Comparison of ENCODE assay signal across 17 cellular contexts in the genomic region with DNA sequence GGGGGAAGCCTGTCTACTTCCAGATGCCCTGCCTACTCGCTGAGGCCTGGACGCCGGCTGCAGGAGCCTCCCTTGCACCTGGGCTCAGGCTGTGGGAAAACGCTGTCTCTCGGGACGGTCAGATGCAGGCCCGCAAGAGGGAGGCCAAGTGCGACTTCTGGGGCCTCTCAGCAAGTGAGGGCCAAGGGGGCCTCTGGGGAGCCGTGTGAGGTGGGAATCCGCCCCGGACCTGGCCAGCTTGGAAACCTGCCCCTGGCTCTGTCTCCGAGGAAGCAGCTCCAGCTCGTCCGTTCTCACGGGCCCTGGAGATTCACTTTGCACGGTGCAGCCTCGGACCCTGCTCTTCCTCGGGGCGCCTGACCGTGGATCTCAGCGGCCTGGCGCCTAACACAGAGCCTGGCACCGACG. TPM values are rescaled to one million over a fixed set of nuclear protein-coding genes. Genes with fewer than 3 reads are reported as not detected.
DNase-seq lines count a peak whose midpoint lies in the region; ATAC-seq and TF ChIP-seq lines count a peak whose summit lies in the region.
"Had no signal": no experiment of that assay in that cellular context is flagged by ENCODE, and none has a peak within 500 bp of the region (broad histone marks: within the 10 kb centered on the region; RNA-seq: fewer than 3 reads in every experiment).

No MANE protein-coding gene starts in this region.

- peak overlapping the region; percentile 13 for H2BK5ac ChIP-seq in neuronal stem cell (ENCODE audit: low read length)

- peak overlapping the region; percentile 30 for H4K91ac ChIP-seq in neuronal stem cell (ENCODE audit: low read depth, low read length, poor library complexity)

- peak overlapping the region; percentile 31 for H2BK120ac ChIP-seq in neuronal stem cell (ENCODE audit: low read depth, low read length)

- H2BK15ac ChIP-seq in neuronal stem cell (ENCODE audit: low read length): no peak overlapping the region

- no peak overlapping the region for H3K18ac ChIP-seq in neuronal stem cell (ENCODE audit: low read length)

- peak overlapping the region; percentile 11 for H3K4me2 ChIP-seq in neuronal stem cell (ENCODE audit: insufficient read depth, low read length, poor library complexity, severe bottlenecking)

- H3K14ac ChIP-seq in neuronal stem cell (ENCODE audit: low read length): peak overlapping the region; percentile 94

- peak; percentile 19 for ATAC-seq in Right ventricle myocardium superior (ENCODE audit: poor library complexity)
- ATAC-seq: activated CD4-positive, CD25-positive, alpha-beta regulatory T cell treated with anti-CD3 and anti-CD28 coated beads, Interleukin-2, amount 50 U/mL, for 24 hours; activated T-cell treated with anti-CD3 and anti-CD28 coated beads, Interleukin-2, amount 50 U/mL, for 4 hours; body of pancreas; stimulated activated naive B cell treated with anti-CD40 and anti-IgM and Interleukin-4, amounts not matched to agents 10 μg/mL and 1 μg/mL and 100 μg/mL, for 72 hours had no signal

- peak overlapping the region; percentile 81 for H3K9ac ChIP-seq in neuronal stem cell (ENCODE audit: low read depth, low read length, poor library complexity)

- H3K36me3 ChIP-seq in esophagus muscularis mucosa (peaks cover 21 to 32% (median 28%) of the 10 kb centered on the region in 4 donors), neuronal stem cell (replicated peaks in 1 of 2; ENCODE audit: control insufficient read depth in 2 of 2, insufficient read depth in 2 of 2, low read length in 2 of 2) (peaks cover 13 to 41% of the 10 kb centered on the region in 2 donors), vagina (peaks cover 0 to 13% of the 10 kb centered on the region in 2 donors)

- H3K4me3 ChIP-seq in esophagus muscularis mucosa (peak overlapping the region in 3 of 4 donors; percentile 3 to 30 (median 12)), neuronal stem cell (ENCODE audit: low read length in 2 of 2) (no peak overlapping the region), vagina (no peak overlapping the region)
- H3K4me3 ChIP-seq: body of pancreas had no signal

- H3K4me1 ChIP-seq in esophagus muscularis mucosa (peaks cover 17 to 71% (median 64%) of the 10 kb centered on the region in 4 donors), neuronal stem cell (ENCODE audit: control insufficient read depth in 2 of 2, insufficient read depth in 1 of 2, low read depth in 1 of 2, low read length in 2 of 2) (peaks cover 0 to 10% of the 10 kb centered on the region in 2 donors), vagina (peaks cover 7% of the 10 kb centered on the region)
- H3K4me1 ChIP-seq: body of pancreas had no signal

- H3K27me3 ChIP-seq in esophagus muscularis mucosa (no peaks in the 10 kb centered on the region), neuronal stem cell (ENCODE audit: control insufficient read depth in 3 of 3, insufficient read depth in 3 of 3, low read depth in 1 of 3, low read length in 3 of 3) (no peaks in the 10 kb centered on the region), vagina (no peaks in the 10 kb centered on the region)
- H3K27me3 ChIP-seq: body of pancreas had no signal

- TF ChIP-seq POLR2A in esophagus muscularis mucosa (IDR thresholded peaks at IDR 0.05; ENCODE audit: low read depth) (no peak), vagina (IDR thresholded peaks at IDR 0.05) (no peak)

- peak overlapping the region; percentile 55 for H3K23ac ChIP-seq in neuronal stem cell (ENCODE audit: low read depth, low read length, poor library complexity)

- 45% methylated on average over 8 of the region's 24 CpGs for WGBS in esophagus muscularis mucosa
- WGBS in neuronal stem cell (ENCODE audit: extremely low coverage in 2 of 2, insufficient read length in 2 of 2, insufficient replicate concordance in 1 of 2), 2 donors: no CpG with 5 or more reads among the region's 24 CpGs

- H3K27ac ChIP-seq in esophagus muscularis mucosa (replicated peaks in 1 of 4): peak overlapping the region; percentile 72 to 82 (median 78)
- no peak overlapping the region for H3K27ac ChIP-seq in neuronal stem cell (replicated peaks; ENCODE audit: low read length)
- peak overlapping the region; percentile 44 for H3K27ac ChIP-seq in vagina
- H3K27ac ChIP-seq: body of pancreas had no signal

- peaks cover 8% of the 10 kb centered on the region for H3K79me1 ChIP-seq in neuronal stem cell (ENCODE audit: low read depth, low read length)

- no peak overlapping the region for H3K4ac ChIP-seq in neuronal stem cell (ENCODE audit: low read length)

- TF ChIP-seq EP300 in esophagus muscularis mucosa (IDR thresholded peaks at IDR 0.05): no peak

- TF ChIP-seq CTCF in esophagus muscularis mucosa (IDR thresholded peaks at IDR 0.05) (no peak), vagina (IDR thresholded peaks at IDR 0.05) (no peak)

- peak overlapping the region; percentile 41 for H2BK12ac ChIP-seq in neuronal stem cell (ENCODE audit: low read length)

- no peaks in the 10 kb centered on the region for H3K9me3 ChIP-seq in esophagus muscularis mucosa
- peaks cover 0 to 2% of the 10 kb centered on the region in 2 donors for H3K9me3 ChIP-seq in neuronal stem cell (replicated peaks in 1 of 2; ENCODE audit: control insufficient read depth in 2 of 2, insufficient read depth in 1 of 2, low read depth in 1 of 2, low read length in 2 of 2)
- H3K9me3 ChIP-seq in vagina: no peaks in the 10 kb centered on the region
- H3K9me3 ChIP-seq: body of pancreas had no signal

- no peak overlapping the region for H2AFZ ChIP-seq in neuronal stem cell (ENCODE audit: low read length)

- H4K8ac ChIP-seq in neuronal stem cell (ENCODE audit: low read depth, low read length): peak overlapping the region; percentile 72

- intact Hi-C loops in Right ventricle myocardium superior (cut with DNase I): no loop called here
- intact Hi-C loops in cardiac septum (cut with DNase I): loop anchor here (5.0 kb wide), 1 partner anchor 80 kb away; no protein-coding TSS in a partner anchor
- intact Hi-C loops in esophagus muscularis mucosa (cut with DNase I): loop anchor here (5.0 kb wide), 1 partner anchor 35 kb away; a partner anchor contains a TSS
- intact Hi-C loops in vagina (cut with DNase I): loop anchor here (10.0 kb wide), 2 partner anchors 77 to 227 kb away; no protein-coding TSS in a partner anchor

- peak overlapping the region; percentile 81 for H2AK5ac ChIP-seq in neuronal stem cell (ENCODE audit: low read depth, low read length)

- DNase-seq in Right ventricle myocardium superior (no peak), cardiac septum (ENCODE audit: low spot score) (no peak), esophagus muscularis mucosa (ENCODE audit: extremely low spot score) (no peak), neuronal stem cell (ENCODE audit: low spot score) (no peak), vagina (ENCODE audit: extremely low spot score in 2 of 2) (no peak), SKM-1 (lab: John Stamatoyannopoulos, UW; ENCODE audit: unreplicated experiment) (no peak), COLO829 (ENCODE audit: low spot score) (no peak)
- no peak for DNase-seq in stimulated activated naive CD4-positive, alpha-beta T cell treated with Interleukin-2 at 50 U/mL for 16 hours (lab: John Stamatoyannopoulos, UW)
- DNase-seq: 8988T; activated T-cell treated with anti-CD3 and anti-CD28 coated beads, Interleukin-2, amount 50 U/mL, for 4 hours; body of pancreas; NCI-H1417 treated with DMSO at 0.1 percent for 48 hours; NCI-H2171; NCI-H748 treated with DMSO at 0.1 percent for 48 hours; stimulated activated naive B cell treated with anti-CD40 and anti-IgM and Interleukin-4, amounts not matched to agents 10 μg/mL and 1 μg/mL and 100 μg/mL, for 72 hours; T-helper 9 cell had no signal

RNA-seq across cellular contexts. Expression of a gene that starts 11.4 kb away (rescaled TPM):
- total RNA-seq in Right ventricle myocardium superior (9.1 TPM), cardiac septum (8.8 TPM), esophagus muscularis mucosa (10 to 100 TPM in 1 of 4 donors, 1 to 10 TPM in 3; 5.3 to 10.1 (median 6.6) TPM), vagina (7.4 TPM)
- 17.4 TPM for polyA plus RNA-seq in neuronal stem cell (2013, experiment 1 of 2)
- polyA plus RNA-seq in neuronal stem cell (2013, experiment 2 of 2): 17.8 TPM

RNA-seq across cellular contexts. Expression of a gene that starts 35.2 kb away (rescaled TPM):
- total RNA-seq in Right ventricle myocardium superior (4.5 TPM), cardiac septum (5.4 TPM), esophagus muscularis mucosa (10 to 100 TPM in 2 of 4 donors, 1 to 10 TPM in 2; 9.1 to 19.0 (median 13.5) TPM), vagina (8.3 TPM)
- polyA plus RNA-seq in neuronal stem cell (2013, experiment 1 of 2): 3.8 TPM
- 4.4 TPM for polyA plus RNA-seq in neuronal stem cell (2013, experiment 2 of 2)

RNA-seq across cellular contexts. Expression of a gene that starts 59.4 kb away (rescaled TPM):
- total RNA-seq in Right ventricle myocardium superior: 1.6 TPM
- 3.0 TPM for total RNA-seq in cardiac septum
- 1 to 10 TPM; 2.4 to 3.6 (median 2.8) TPM for total RNA-seq in esophagus muscularis mucosa
- 7.1 TPM for polyA plus RNA-seq in neuronal stem cell (2013, experiment 1 of 2)
- 6.4 TPM for polyA plus RNA-seq in neuronal stem cell (2013, experiment 2 of 2)
- 4.2 TPM for total RNA-seq in vagina
- total RNA-seq: activated T-cell treated with anti-CD3 and anti-CD28 coated beads, Interleukin-2, amount 50 U/mL, for 4 hours had no signal

Comparison
In these comparisons a context has a peak if more than half of its experiments do, and no peak if none do; other contexts are left out.
1. H3K4me3 ChIP-seq: peak in esophagus muscularis mucosa (3 of 4); none in neuronal stem cell (0 of 2) and vagina (0 of 2).